ENCODE assay signal across 8 cellular contexts in genomic region chr7:155009570-155010157, GRCh38. TPM values are rescaled to one million over a fixed set of nuclear protein-coding genes. Genes with fewer than 3 reads are reported as not detected.
DNase-seq lines count a peak whose midpoint lies in the region; ATAC-seq, FAIRE-seq and TF ChIP-seq lines count a peak whose summit lies in the region.

No MANE protein-coding gene starts in this region.

- no peak overlapping the region for H3K4me3 ChIP-seq in DOHH2 (ENCODE audit: low read length)
- no peak overlapping the region for H3K4me3 ChIP-seq in kidney (ENCODE audit: low read length in 2 of 2)

- H3K4me2 ChIP-seq in DOHH2 (ENCODE audit: low read length) = no peak overlapping the region

- H3K9me3 ChIP-seq in DOHH2 (ENCODE audit: control insufficient read depth, insufficient read depth, low read length) (no peaks in the 10 kb centered on the region), kidney (ENCODE audit: control insufficient read depth in 1 of 2, low read length in 2 of 2) (no peaks in the 10 kb centered on the region)

- DNase-seq in kidney = no peak
- DNase-seq in KG1 (lab: John Stamatoyannopoulos, UW) = no peak
- no peak for DNase-seq in epidermal melanocyte (ENCODE audit: insufficient read length, low spot score)
- DNase-seq in T-helper 2 cell treated with Interferon-gamma antibody and Interleukin-4, amounts not matched to agents 5 μg/mL and 100 μg/mL, for 36 hours (ENCODE audit: low spot score) = no peak

- peaks cover 14% of the 10 kb centered on the region for H3K79me2 ChIP-seq in DOHH2 (ENCODE audit: control insufficient read depth, low read length)

- H3K27me3 Mint-ChIP-seq in T-helper 2 cell treated with Interferon-gamma antibody and Interleukin-4, amounts not matched to agents 5 μg/mL and 100 μg/mL, for 36 hours (ENCODE audit: low read depth) = peaks cover 7% of the 10 kb centered on the region

- H3K27ac ChIP-seq in DOHH2 (ENCODE audit: low read depth, low read length) = no peak overlapping the region
- no peak overlapping the region for H3K27ac ChIP-seq in VCaP
- H3K27ac ChIP-seq in kidney (ENCODE audit: low read depth in 2 of 2, low read length in 2 of 2) = no peak overlapping the region

- FAIRE-seq in kidney (lab: Jason Lieb, UNC) = no peak

- H3K36me3 ChIP-seq in DOHH2 (ENCODE audit: control insufficient read depth, low read length) (peaks cover 33% of the 10 kb centered on the region), kidney (ENCODE audit: control insufficient read depth in 1 of 2, insufficient read depth in 2 of 2, low read length in 2 of 2) (no peaks in the 10 kb centered on the region)

- no peaks in the 10 kb centered on the region for H3K27me3 ChIP-seq in DOHH2 (ENCODE audit: control insufficient read depth, low read length)

- no peak overlapping the region for H3K9ac ChIP-seq in kidney (ENCODE audit: low read length in 2 of 2)

- H3K27ac Mint-ChIP-seq in T-helper 2 cell treated with Interferon-gamma antibody and Interleukin-4, amounts not matched to agents 5 μg/mL and 100 μg/mL, for 36 hours = no peak overlapping the region

- peaks cover 6% of the 10 kb centered on the region for H3K36me3 Mint-ChIP-seq in T-helper 2 cell treated with Interferon-gamma antibody and Interleukin-4, amounts not matched to agents 5 μg/mL and 100 μg/mL, for 36 hours (ENCODE audit: low read depth)

- H3K4me3 Mint-ChIP-seq in T-helper 2 cell treated with Interferon-gamma antibody and Interleukin-4, amounts not matched to agents 5 μg/mL and 100 μg/mL, for 36 hours = no peak overlapping the region

- H3K9me2 ChIP-seq in DOHH2 (replicated peaks; ENCODE audit: control insufficient read depth, low read length) = no peaks in the 10 kb centered on the region

- intact Hi-C loops in kidney (cut with DNase I) = no loop called here

- peaks cover 34% of the 10 kb centered on the region for H3F3A ChIP-seq in DOHH2 (ENCODE audit: control insufficient read depth, insufficient read depth)

- H3K4me1 ChIP-seq in DOHH2 (ENCODE audit: control insufficient read depth, low read length) = peaks cover 12% of the 10 kb centered on the region
- peaks cover 0 to 2% of the 10 kb centered on the region in 2 donors for H3K4me1 ChIP-seq in kidney (ENCODE audit: control insufficient read depth in 1 of 2, insufficient read depth in 1 of 2, low read depth in 1 of 2, low read length in 2 of 2)

- peaks cover 4% of the 10 kb centered on the region for H3K4me1 Mint-ChIP-seq in T-helper 2 cell treated with Interferon-gamma antibody and Interleukin-4, amounts not matched to agents 5 μg/mL and 100 μg/mL, for 36 hours (ENCODE audit: low read depth)

- no peaks in the 10 kb centered on the region for H3K9me3 Mint-ChIP-seq in T-helper 2 cell treated with Interferon-gamma antibody and Interleukin-4, amounts not matched to agents 5 μg/mL and 100 μg/mL, for 36 hours

- peaks cover 8% of the 10 kb centered on the region; the same call in 1 of the 2 replicates for H4K20me1 ChIP-seq in DOHH2 (ENCODE audit: control insufficient read depth, insufficient read depth, low read depth, low read length)

- TF ChIP-seq CTCF in DOHH2 (IDR thresholded peaks at IDR 0.05; ENCODE audit: low read depth, low read length, poor library complexity, severe bottlenecking) (peak; percentile 92), VCaP (conservative IDR thresholded peaks at IDR 0.05) (peak; percentile 48), kidney (IDR thresholded peaks at IDR 0.05; ENCODE audit: borderline replicate concordance, extremely low read depth, insufficient read depth) (peak; percentile 16)

- peak; percentile 41 for ATAC-seq in HG02798 (IDR thresholded peaks at IDR 0.05; ENCODE audit: poor library complexity, unreplicated experiment)
- no peak for ATAC-seq in GM19455 (IDR thresholded peaks at IDR 0.05; ENCODE audit: unreplicated experiment)

RNA-seq across cellular contexts. Expression of gene PAXIP1, which starts 6.7 kb away (rescaled TPM):
- total RNA-seq in kidney = 10.7 TPM
- 3.9 TPM for polyA plus RNA-seq in kidney (ENCODE audit: insufficient read depth, low read depth, low replicate concordance)

Comparison
In these comparisons a context has a peak if more than half of its experiments do, and no peak if none do; other contexts are left out.
1. CTCF ChIP-seq: peak in every context shown above with its lines; median percentile 92 in DOHH2; 48 in VCaP; 16 in kidney.